Comparison of ENCODE assay signal across 1 cellular context in the genomic region with DNA sequence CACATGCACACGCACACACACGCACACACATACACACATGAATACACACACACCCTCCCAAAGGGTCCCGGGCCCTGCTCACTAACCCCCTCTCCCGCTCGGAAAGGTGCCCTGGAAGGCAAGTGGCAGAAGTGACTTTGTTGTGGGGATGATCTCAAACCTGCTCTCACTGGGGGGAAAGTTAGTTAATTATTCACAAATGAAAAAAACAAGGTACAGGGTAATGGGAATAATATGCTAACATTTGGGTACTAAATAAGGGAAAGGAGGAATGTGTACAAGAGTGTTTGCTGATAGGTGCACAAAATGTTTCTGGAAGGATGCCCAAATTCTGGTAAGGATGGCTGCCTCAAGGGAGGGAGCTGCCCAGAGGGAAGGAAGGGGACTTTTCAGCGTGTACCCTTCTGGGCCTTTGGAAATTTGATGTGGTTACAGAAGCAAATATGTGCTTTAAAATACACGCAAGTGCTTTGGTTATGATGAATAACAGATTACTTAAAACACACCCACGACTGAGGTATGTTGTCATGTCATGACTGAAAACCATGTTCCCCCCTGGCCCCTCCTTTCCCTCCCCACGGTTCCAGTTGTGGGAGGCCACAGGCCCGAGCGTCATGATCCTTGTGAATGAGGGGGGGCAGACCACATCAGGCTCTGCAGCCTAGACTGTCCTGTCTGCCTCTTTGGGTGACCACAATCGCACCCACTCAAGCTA.
A peak's percentile ranks its signal among the peaks of the same experiment; 100 is the strongest.
TF ChIP-seq lines count a peak whose summit lies in the region.

No MANE protein-coding gene starts in this region.

TF ChIP-seq in GM12878, 131 proteins besides CTCF, POLR2A, EP300 and RAD21 (continued from another document):
- TF ChIP-seq, protein P1, sequence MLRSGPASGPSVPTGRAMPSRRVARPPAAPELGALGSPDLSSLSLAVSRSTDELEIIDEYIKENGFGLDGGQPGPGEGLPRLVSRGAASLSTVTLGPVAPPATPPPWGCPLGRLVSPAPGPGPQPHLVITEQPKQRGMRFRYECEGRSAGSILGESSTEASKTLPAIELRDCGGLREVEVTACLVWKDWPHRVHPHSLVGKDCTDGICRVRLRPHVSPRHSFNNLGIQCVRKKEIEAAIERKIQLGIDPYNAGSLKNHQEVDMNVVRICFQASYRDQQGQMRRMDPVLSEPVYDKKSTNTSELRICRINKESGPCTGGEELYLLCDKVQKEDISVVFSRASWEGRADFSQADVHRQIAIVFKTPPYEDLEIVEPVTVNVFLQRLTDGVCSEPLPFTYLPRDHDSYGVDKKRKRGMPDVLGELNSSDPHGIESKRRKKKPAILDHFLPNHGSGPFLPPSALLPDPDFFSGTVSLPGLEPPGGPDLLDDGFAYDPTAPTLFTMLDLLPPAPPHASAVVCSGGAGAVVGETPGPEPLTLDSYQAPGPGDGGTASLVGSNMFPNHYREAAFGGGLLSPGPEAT (IDR thresholded peaks at IDR 0.05; ENCODE audit: low read depth), result peak; percentile 77; the same call in 1 of the 2 replicates
- TF ChIP-seq CBFB (IDR thresholded peaks at IDR 0.05; ENCODE audit: low read depth), result no peak
- TF ChIP-seq NR2F1 (conservative IDR thresholded peaks at IDR 0.05), result peak; percentile 61; the same call in 1 of the 2 replicates
- peak; percentile 83; the same call in 1 of the 2 replicates for TF ChIP-seq BACH1 (IDR thresholded peaks at IDR 0.05; ENCODE audit: borderline replicate concordance)
- no peak for TF ChIP-seq FOXK2 (IDR thresholded peaks at IDR 0.05)
- TF ChIP-seq CUX1 (IDR thresholded peaks at IDR 0.05; ENCODE audit: insufficient replicate concordance, low read depth, low read length), result peak; percentile 23
- TF ChIP-seq MTA2 (IDR thresholded peaks at IDR 0.05; ENCODE audit: low read depth), result peak; percentile 49; the same call in 1 of the 2 replicates
- 0 out of 2 replicates have a peak, but pooled peaks have one; percentile 28 for TF ChIP-seq DPF2 (IDR thresholded peaks at IDR 0.05)
- peak; percentile 63; the same call in 1 of the 2 replicates for TF ChIP-seq CREM (IDR thresholded peaks at IDR 0.05; ENCODE audit: low read depth)
- peak; percentile 49 for TF ChIP-seq ATF7 (IDR thresholded peaks at IDR 0.05; ENCODE audit: low read depth)
- no peak for TF ChIP-seq SREBF1 (IDR thresholded peaks at IDR 0.05; ENCODE audit: low read length)
- peak; percentile 67 to 80; a peak in 3 of 4 replicates for TF ChIP-seq IKZF2 (IDR thresholded peaks at IDR 0.05)
- TF ChIP-seq HDAC2 (IDR thresholded peaks at IDR 0.05), result no peak
- peak; percentile 77 for TF ChIP-seq RUNX3 (IDR thresholded peaks at IDR 0.05; ENCODE audit: low read length)
- 0 out of 2 replicates have a peak, but pooled peaks have one; percentile 16 for TF ChIP-seq JUNB (IDR thresholded peaks at IDR 0.05)
- TF ChIP-seq, protein P2, sequence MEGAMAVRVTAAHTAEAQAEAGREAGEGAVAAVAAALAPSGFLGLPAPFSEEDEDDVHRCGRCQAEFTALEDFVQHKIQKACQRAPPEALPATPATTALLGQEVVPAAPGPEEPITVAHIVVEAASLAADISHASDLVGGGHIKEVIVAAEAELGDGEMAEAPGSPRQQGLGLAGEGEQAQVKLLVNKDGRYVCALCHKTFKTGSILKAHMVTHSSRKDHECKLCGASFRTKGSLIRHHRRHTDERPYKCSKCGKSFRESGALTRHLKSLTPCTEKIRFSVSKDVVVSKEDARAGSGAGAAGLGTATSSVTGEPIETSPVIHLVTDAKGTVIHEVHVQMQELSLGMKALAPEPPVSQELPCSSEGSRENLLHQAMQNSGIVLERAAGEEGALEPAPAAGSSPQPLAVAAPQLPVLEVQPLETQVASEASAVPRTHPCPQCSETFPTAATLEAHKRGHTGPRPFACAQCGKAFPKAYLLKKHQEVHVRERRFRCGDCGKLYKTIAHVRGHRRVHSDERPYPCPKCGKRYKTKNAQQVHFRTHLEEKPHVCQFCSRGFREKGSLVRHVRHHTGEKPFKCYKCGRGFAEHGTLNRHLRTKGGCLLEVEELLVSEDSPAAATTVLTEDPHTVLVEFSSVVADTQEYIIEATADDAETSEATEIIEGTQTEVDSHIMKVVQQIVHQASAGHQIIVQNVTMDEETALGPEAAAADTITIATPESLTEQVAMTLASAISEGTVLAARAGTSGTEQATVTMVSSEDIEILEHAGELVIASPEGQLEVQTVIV (IDR thresholded peaks at IDR 0.05; ENCODE audit: borderline replicate concordance, partially characterized antibody), result no peak
- TF ChIP-seq EED (IDR thresholded peaks at IDR 0.05; ENCODE audit: low read depth), result no peak
- no peak for TF ChIP-seq CHD4 (IDR thresholded peaks at IDR 0.05)
- TF ChIP-seq MEF2B (IDR thresholded peaks at IDR 0.05; ENCODE audit: partially characterized antibody, poor library complexity, severe bottlenecking), result peak; percentile 84
- TF ChIP-seq SIX5 (IDR thresholded peaks at IDR 0.05; ENCODE audit: low read depth, low read length, severe bottlenecking), result no peak
- peak; percentile 98; the same call in 1 of the 2 replicates for TF ChIP-seq ZBED1 (IDR thresholded peaks at IDR 0.05; ENCODE audit: borderline replicate concordance)
- peak in 1 of 2 experiments; percentile 29; a peak in 1 of 4 replicates for TF ChIP-seq BHLHE40 (IDR thresholded peaks at IDR 0.05; ENCODE audit: borderline replicate concordance in 1 of 2, low read depth in 2 of 2, low read length in 1 of 2)
- TF ChIP-seq SIN3A (IDR thresholded peaks at IDR 0.05; ENCODE audit: low read depth, low read length), result no peak
- no peak for TF ChIP-seq YY1 (IDR thresholded peaks at IDR 0.05; ENCODE audit: low read depth, low read length)
- TF ChIP-seq, protein P3, sequence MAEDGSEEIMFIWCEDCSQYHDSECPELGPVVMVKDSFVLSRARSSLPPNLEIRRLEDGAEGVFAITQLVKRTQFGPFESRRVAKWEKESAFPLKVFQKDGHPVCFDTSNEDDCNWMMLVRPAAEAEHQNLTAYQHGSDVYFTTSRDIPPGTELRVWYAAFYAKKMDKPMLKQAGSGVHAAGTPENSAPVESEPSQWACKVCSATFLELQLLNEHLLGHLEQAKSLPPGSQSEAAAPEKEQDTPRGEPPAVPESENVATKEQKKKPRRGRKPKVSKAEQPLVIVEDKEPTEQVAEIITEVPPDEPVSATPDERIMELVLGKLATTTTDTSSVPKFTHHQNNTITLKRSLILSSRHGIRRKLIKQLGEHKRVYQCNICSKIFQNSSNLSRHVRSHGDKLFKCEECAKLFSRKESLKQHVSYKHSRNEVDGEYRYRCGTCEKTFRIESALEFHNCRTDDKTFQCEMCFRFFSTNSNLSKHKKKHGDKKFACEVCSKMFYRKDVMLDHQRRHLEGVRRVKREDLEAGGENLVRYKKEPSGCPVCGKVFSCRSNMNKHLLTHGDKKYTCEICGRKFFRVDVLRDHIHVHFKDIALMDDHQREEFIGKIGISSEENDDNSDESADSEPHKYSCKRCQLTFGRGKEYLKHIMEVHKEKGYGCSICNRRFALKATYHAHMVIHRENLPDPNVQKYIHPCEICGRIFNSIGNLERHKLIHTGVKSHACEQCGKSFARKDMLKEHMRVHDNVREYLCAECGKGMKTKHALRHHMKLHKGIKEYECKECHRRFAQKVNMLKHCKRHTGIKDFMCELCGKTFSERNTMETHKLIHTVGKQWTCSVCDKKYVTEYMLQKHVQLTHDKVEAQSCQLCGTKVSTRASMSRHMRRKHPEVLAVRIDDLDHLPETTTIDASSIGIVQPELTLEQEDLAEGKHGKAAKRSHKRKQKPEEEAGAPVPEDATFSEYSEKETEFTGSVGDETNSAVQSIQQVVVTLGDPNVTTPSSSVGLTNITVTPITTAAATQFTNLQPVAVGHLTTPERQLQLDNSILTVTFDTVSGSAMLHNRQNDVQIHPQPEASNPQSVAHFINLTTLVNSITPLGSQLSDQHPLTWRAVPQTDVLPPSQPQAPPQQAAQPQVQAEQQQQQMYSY (CRISPR knock-in tag; IDR thresholded peaks at IDR 0.05), result no peak
- TF ChIP-seq STAT3 (IDR thresholded peaks at IDR 0.05; ENCODE audit: low read depth, low read length), result no peak
- no peak for TF ChIP-seq HDAC6 (IDR thresholded peaks at IDR 0.05; ENCODE audit: unreplicated experiment)
- TF ChIP-seq WRNIP1 (IDR thresholded peaks at IDR 0.05; ENCODE audit: borderline replicate concordance, low read depth, low read length), result no peak
- TF ChIP-seq FOS (IDR thresholded peaks at IDR 0.05; ENCODE audit: borderline replicate concordance, extremely low read depth, insufficient read length), result no peak
- TF ChIP-seq CREB1 (IDR thresholded peaks at IDR 0.05; ENCODE audit: low read depth), result peak; percentile 74
- no peak for TF ChIP-seq IRF5 (IDR thresholded peaks at IDR 0.05; ENCODE audit: borderline replicate concordance)
- TF ChIP-seq NFIC (IDR thresholded peaks at IDR 0.05; ENCODE audit: low read depth, low read length), result peak; percentile 58; the same call in 1 of the 2 replicates
- TF ChIP-seq SKIL (IDR thresholded peaks at IDR 0.05; ENCODE audit: low read depth, poor library complexity, severe bottlenecking), result peak; percentile 48
- TF ChIP-seq FOXM1 (IDR thresholded peaks at IDR 0.05; ENCODE audit: low read depth, low read length), result peak; percentile 48; the same call in 1 of the 2 replicates
TF ChIP-seq in GM12878: peak in this region for 19.
